1 cellular context compared by ENCODE assay signal in genomic region chr10:121694966-121695340, GRCh38.
TF ChIP-seq lines count a peak whose summit lies in the region.

No MANE protein-coding gene starts in this region.

TF ChIP-seq in SK-N-SH treated with all-trans-retinoic acid at 6 μM for 48 hours, 23 proteins besides CTCF, POLR2A, EP300 and RAD21:
- TF ChIP-seq TSHZ2 (CRISPR knock-in tag; IDR thresholded peaks at IDR 0.05) (peak; percentile 79; the same call in 1 of the 2 replicates), BACH2 (CRISPR knock-in tag; IDR thresholded peaks at IDR 0.05; ENCODE audit: borderline replicate concordance) (no peak), TCF4 (CRISPR knock-in tag; IDR thresholded peaks at IDR 0.05; ENCODE audit: borderline replicate concordance) (peak; percentile 38; the same call in 1 of the 2 replicates)
